In genomic region chr16:30368792-30369090, GRCh38 we compare ENCODE assay signal across 8 cellular contexts. TPM values are rescaled to one million over a fixed set of nuclear protein-coding genes. Genes with fewer than 3 reads are reported as not detected.
DNase-seq lines count a peak whose midpoint lies in the region; ATAC-seq, FAIRE-seq and TF ChIP-seq lines count a peak whose summit lies in the region.

No MANE protein-coding gene starts in this region.

- H3K27me3 ChIP-seq in K562 (ENCODE audit: control insufficient read depth in 2 of 2, insufficient read depth in 2 of 2, low read length in 2 of 2) (no peaks in the 10 kb centered on the region), lung (ENCODE audit: control insufficient read depth, insufficient read depth) (no peaks in the 10 kb centered on the region), upper lobe of left lung (no peaks in the 10 kb centered on the region)

- peak overlapping the region; percentile 72 for H3K27ac Mint-ChIP-seq in activated naive CD4-positive, alpha-beta T cell treated with anti-CD3 and anti-CD28 coated beads for 36 hours

- H3K4me3 ChIP-seq in K562, result peak overlapping the region; percentile 74
- peak overlapping the region; percentile 83 for H3K4me3 ChIP-seq in lung
- peak overlapping the region; percentile 79 to 98 (median 90) for H3K4me3 ChIP-seq in upper lobe of left lung

- H3K27ac ChIP-seq in K562 (ENCODE audit: extremely low read depth, low read depth, low read length), result peak overlapping the region; percentile 72
- peak overlapping the region; percentile 59 to 85 for H3K27ac ChIP-seq in lung (ENCODE audit: low read depth in 1 of 2, low read length in 1 of 2)
- peak overlapping the region; percentile 77 to 91 (median 86) for H3K27ac ChIP-seq in upper lobe of left lung

- DNase-seq in activated naive CD4-positive, alpha-beta T cell treated with anti-CD3 and anti-CD28 coated beads for 36 hours, result no peak
- no peak for DNase-seq in activated naive CD4-positive, alpha-beta T cell (lab: John Stamatoyannopoulos, UW)
- DNase-seq in K562 (ENCODE audit: extremely low read depth in 1 of 4, low spot score in 3 of 4) (no peak), lung (ENCODE audit: low spot score) (no peak), upper lobe of left lung (no peak), DMS 273 (lab: John Stamatoyannopoulos, UW; ENCODE audit: unreplicated experiment) (no peak)

- no peak overlapping the region for H2AFZ ChIP-seq in K562 (ENCODE audit: low read depth, low read length)

- peaks cover 18% of the 10 kb centered on the region for H3K36me3 Mint-ChIP-seq in activated naive CD4-positive, alpha-beta T cell treated with anti-CD3 and anti-CD28 coated beads for 36 hours (ENCODE audit: low read depth)

- H3K79me2 ChIP-seq in K562 (ENCODE audit: control insufficient read depth, insufficient read depth, low read length), result peaks cover 56% of the 10 kb centered on the region

- H3K27me3 Mint-ChIP-seq in activated naive CD4-positive, alpha-beta T cell treated with anti-CD3 and anti-CD28 coated beads for 36 hours (ENCODE audit: low read depth), result no peaks in the 10 kb centered on the region

- no peaks in the 10 kb centered on the region for H3K9me3 Mint-ChIP-seq in activated naive CD4-positive, alpha-beta T cell treated with anti-CD3 and anti-CD28 coated beads for 36 hours

- intact Hi-C loops in activated naive CD4-positive, alpha-beta T cell treated with anti-CD3 and anti-CD28 coated beads for 36 hours (cut with micrococcal nuclease), result no loop called here
- intact Hi-C loops in K562 (cut with micrococcal nuclease), result no loop called here

- H3K9me3 ChIP-seq in K562 (replicated peaks; ENCODE audit: control insufficient read depth, insufficient read depth, low read depth, low read length) (no peaks in the 10 kb centered on the region), lung (ENCODE audit: control insufficient read depth in 2 of 2, insufficient read depth in 1 of 2, low read length in 1 of 2) (no peaks in the 10 kb centered on the region), upper lobe of left lung (no peaks in the 10 kb centered on the region)

- H3K9me1 ChIP-seq in K562 (ENCODE audit: control insufficient read depth, insufficient read depth, low read length), result peaks cover 6% of the 10 kb centered on the region

- H3K36me3 ChIP-seq in K562 (ENCODE audit: control insufficient read depth, insufficient read depth, low read length) (peaks cover 36% of the 10 kb centered on the region), lung (ENCODE audit: control insufficient read depth in 2 of 2, insufficient read depth in 2 of 2, low read length in 2 of 2) (peaks cover 0 to 8% of the 10 kb centered on the region in 2 donors), upper lobe of left lung (peaks cover 8 to 25% (median 16%) of the 10 kb centered on the region in 4 donors)

- peaks cover 46% of the 10 kb centered on the region for H3K4me1 Mint-ChIP-seq in activated naive CD4-positive, alpha-beta T cell treated with anti-CD3 and anti-CD28 coated beads for 36 hours (ENCODE audit: low read depth)

- TF ChIP-seq POLR2A in K562 (conservative IDR thresholded peaks at IDR 0.05) (no peak), upper lobe of left lung (IDR thresholded peaks at IDR 0.05) (peak in 1 of 4 donors; percentile 3)

- H3K4me3 Mint-ChIP-seq in activated naive CD4-positive, alpha-beta T cell treated with anti-CD3 and anti-CD28 coated beads for 36 hours, result peak overlapping the region; percentile 94

- no peak for TF ChIP-seq CTCF in K562 (IDR thresholded peaks at IDR 0.05 in 2 of 3, conservative IDR thresholded peaks at IDR 0.05 in 1 of 3; ENCODE audit: insufficient read depth in 2 of 3, low read depth in 1 of 3, low read length in 3 of 3)
- no peak for TF ChIP-seq CTCF in lung (IDR thresholded peaks at IDR 0.05; ENCODE audit: control extremely low read depth, extremely low read depth)
- no peak for TF ChIP-seq CTCF in upper lobe of left lung (IDR thresholded peaks at IDR 0.05)

- H3K4me1 ChIP-seq in K562 (replicated peaks in 1 of 2; ENCODE audit: control insufficient read depth in 2 of 2, insufficient read depth in 2 of 2, low read length in 2 of 2) (peaks cover 25 to 44% of the 10 kb centered on the region in 2 experiments; a peak in 4 of 5 replicates), lung (ENCODE audit: control insufficient read depth in 2 of 2, insufficient read depth in 2 of 2, low read length in 2 of 2) (peaks cover 6 to 10% of the 10 kb centered on the region in 2 donors), upper lobe of left lung (peaks cover 32 to 41% (median 33%) of the 10 kb centered on the region in 4 donors)

- ATAC-seq in K562 (no peak), lung (ENCODE audit: insufficient read depth, low FRiP score) (no peak), upper lobe of left lung (ENCODE audit: low FRiP score in 2 of 2) (no peak), HG03108 (IDR thresholded peaks at IDR 0.05; ENCODE audit: unreplicated experiment) (no peak), GM18858 (IDR thresholded peaks at IDR 0.05; ENCODE audit: unreplicated experiment) (no peak)

- BruUV-seq in K562 (replicated peaks; lab: Mats Ljungman, UMichigan), result no TSS peak

- in situ Hi-C loops in K562 (cut with MboI), result loop anchor here (25.0 kb wide), 1 partner anchor 906 kb away; the partner anchor contains the start of genes BOLA2, SLX1B and SULT1A4

- 0% methylated on average over 4 of the region's 4 CpGs for WGBS in K562 (ENCODE audit: insufficient coverage, low coverage, missing lambda C conversion rate)
- WGBS in lung, 2 donors, result 4 to 5% methylated on average over 4 of the region's 4 CpGs
- WGBS in upper lobe of left lung, 2 donors, result 4 to 9% methylated on average over 4 of the region's 4 CpGs

- peak overlapping the region; percentile 70 to 98 for H3K9ac ChIP-seq in K562 (ENCODE audit: insufficient read depth in 1 of 2, low read depth in 2 of 2, low read length in 2 of 2)

- TF ChIP-seq EP300 in K562 (IDR thresholded peaks at IDR 0.05; ENCODE audit: low read length), result no peak
- TF ChIP-seq EP300 in upper lobe of left lung (IDR thresholded peaks at IDR 0.05), result no peak

- CTCF ChIA-PET in activated naive CD4-positive, alpha-beta T cell treated with anti-CD3 and anti-CD28 coated beads for 36 hours (lab: Charles Lee), result interaction anchor here (0.6 to 1.6 kb wide), 4 partner anchors 14 to 177 kb away, joined by 3 to 6 read pairs (median 4); partner anchors contain the start of gene SEPTIN1
- CTCF ChIA-PET in K562 (lab: Yijun Ruan, JAX; ENCODE audit: low intra/inter-chr PET ratio), result no interaction called here

- POLR2A ChIA-PET in K562 (lab: Yijun Ruan, JAX), result interaction anchor here (0.6 to 6.3 kb wide), 4 partner anchors 11 to 260 kb away, joined by 3 to 77 read pairs (median 4); partner anchors contain the start of gene CD2BP2

- peaks cover 23% of the 10 kb centered on the region for H4K20me1 ChIP-seq in K562 (replicated peaks; ENCODE audit: control insufficient read depth, insufficient read depth, low read length)

- peak overlapping the region; percentile 90 for H3K4me2 ChIP-seq in K562 (ENCODE audit: insufficient read depth, low read length)

- FAIRE-seq in K562 (lab: Jason Lieb, UNC), result no peak

- TF ChIP-seq RAD21 in K562 (CRISPR knock-in tag; conservative IDR thresholded peaks at IDR 0.05 in 1 of 2, IDR thresholded peaks at IDR 0.05 in 1 of 2), result no peak

RNA-seq across cellular contexts. Expression of gene TBC1D10B, which starts 1.6 kb away (rescaled TPM):
- 10 to 100 TPM; 36.6 to 38.4 TPM for total RNA-seq in activated naive CD4-positive, alpha-beta T cell treated with anti-CD3 and anti-CD28 coated beads for 36 hours
- total RNA-seq in K562 (2011; cell fraction: chromatin; rRNA removed; ENCODE audit: low replicate concordance), result 61.1 and 115 TPM in 2 replicates
- total RNA-seq in K562 (2011; cell fraction: nucleolus; rRNA removed), result 62.5 and 64.2 TPM in 2 replicates
- total RNA-seq in K562 (2011; cell fraction: nucleoplasm; rRNA removed), result 60.7 and 73.4 TPM in 2 replicates
- total RNA-seq in K562 (2014; rRNA removed) (28.9 and 37.9 TPM in 2 replicates), K562 (2014; rRNA removed; fragmentation: Illumina TruSeq; extraction: Trizol) (11.9 and 12.6 TPM in 2 replicates), K562 (2015; rRNA removed; fragmentation: Illumina TruSeq; extraction: Trizol) (16.9 and 17.5 TPM in 2 replicates), K562 (2021) (52.1 and 55.4 TPM in 2 replicates), lung (10 to 100 TPM; 31.7 to 43.6 TPM), upper lobe of left lung (10 to 100 TPM; 31.1 to 71.2 (median 40.3) TPM)
- polyA plus RNA-seq in K562 (2011; rRNA removed) (11.5 and 13.7 TPM in 2 replicates), K562 (2014; fragmentation: Illumina TruSeq; extraction: Trizol) (24.4 and 28.4 TPM in 2 replicates), K562 (2014; fragmentation: Nextera tagmentation; extraction: Ambion mirVana) (1 to 10 TPM; 2.2 to 2.3 TPM), K562 (2014; rRNA removed) (24.0 and 27.9 TPM in 2 replicates), lung (10 to 100 TPM; 26.9 to 27.8 TPM)
- 20.5 and 29.5 TPM in 2 replicates for polyA plus RNA-seq in K562 (2011; cell fraction: cytosol; rRNA removed)
- 30.9 and 49.1 TPM in 2 replicates for polyA plus RNA-seq in K562 (2011; cell fraction: nucleus; rRNA removed)
- polyA plus RNA-seq in K562 (2012), result 33.7 and 38.6 TPM in 2 replicates
- 13.2 and 19.4 TPM in 2 replicates for polyA minus RNA-seq in K562 (2011; rRNA and poly(A)+ RNA removed)
- polyA minus RNA-seq in K562 (2011; cell fraction: cytosol; rRNA and poly(A)+ RNA removed), result 28.0 and 31.6 TPM in 2 replicates
- 12.7 and 15.8 TPM in 2 replicates for polyA minus RNA-seq in K562 (2011; cell fraction: nucleus; rRNA and poly(A)+ RNA removed)

RNA-seq across cellular contexts. Expression of gene MYL11, which starts 5.9 kb away (rescaled TPM):
- total RNA-seq in activated naive CD4-positive, alpha-beta T cell treated with anti-CD3 and anti-CD28 coated beads for 36 hours, result under 1 TPM; 0.67 to 0.86 TPM
- total RNA-seq in K562 (2011; cell fraction: chromatin; rRNA removed; ENCODE audit: low replicate concordance), result not detected in 2 replicates
- not detected in 2 replicates for total RNA-seq in K562 (2011; cell fraction: nucleolus; rRNA removed)
- not detected in 2 replicates for total RNA-seq in K562 (2011; cell fraction: nucleoplasm; rRNA removed)
- total RNA-seq in K562 (2014; rRNA removed) (1.7 TPM in 1 of 2 replicates, not detected in the other), K562 (2014; rRNA removed; fragmentation: Illumina TruSeq; extraction: Trizol) (not detected in 2 replicates), K562 (2015; rRNA removed; fragmentation: Illumina TruSeq; extraction: Trizol) (1.5 and 2.0 TPM in 2 replicates), K562 (2021) (1.5 and 1.7 TPM in 2 replicates), lung (not detected), upper lobe of left lung (1 to 10 TPM in 1 of 6 donors, not detected in 5; 1.6 TPM)
- polyA plus RNA-seq in K562 (2011; rRNA removed) (0.31 TPM in 1 of 2 replicates, not detected in the other), K562 (2014; fragmentation: Illumina TruSeq; extraction: Trizol) (not detected in 2 replicates), K562 (2014; fragmentation: Nextera tagmentation; extraction: Ambion mirVana) (under 1 TPM; 0.52 to 0.73 TPM), K562 (2014; rRNA removed) (0.62 TPM in 1 of 2 replicates, not detected in the other), lung (1 to 10 TPM in 1 of 2 donors, under 1 TPM in 1; 0.44 to 3.9 TPM)
- polyA plus RNA-seq in K562 (2011; cell fraction: cytosol; rRNA removed), result 0.15 and 1.0 TPM in 2 replicates
- polyA plus RNA-seq in K562 (2011; cell fraction: nucleus; rRNA removed), result 1.1 TPM in 1 of 2 replicates, not detected in the other
- polyA plus RNA-seq in K562 (2012), result 0.53 and 3.4 TPM in 2 replicates
- polyA minus RNA-seq in K562 (2011; rRNA and poly(A)+ RNA removed), result not detected in 2 replicates
- not detected in 2 replicates for polyA minus RNA-seq in K562 (2011; cell fraction: cytosol; rRNA and poly(A)+ RNA removed)
- polyA minus RNA-seq in K562 (2011; cell fraction: nucleus; rRNA and poly(A)+ RNA removed), result not detected in 2 replicates

RNA-seq across cellular contexts. Expression of gene SEPTIN1, which starts 13.6 kb away (rescaled TPM):
- total RNA-seq in activated naive CD4-positive, alpha-beta T cell treated with anti-CD3 and anti-CD28 coated beads for 36 hours, result 100 to 1,000 TPM; 133 to 134 TPM
- 3.4 and 4.0 TPM in 2 replicates for total RNA-seq in K562 (2011; cell fraction: chromatin; rRNA removed; ENCODE audit: low replicate concordance)
- total RNA-seq in K562 (2011; cell fraction: nucleolus; rRNA removed), result 2.5 and 4.2 TPM in 2 replicates
- 3.8 and 7.6 TPM in 2 replicates for total RNA-seq in K562 (2011; cell fraction: nucleoplasm; rRNA removed)
- total RNA-seq in K562 (2014; rRNA removed), result 2.3 and 3.0 TPM in 2 replicates
- 1.2 TPM in 2 replicates for total RNA-seq in K562 (2014; rRNA removed; fragmentation: Illumina TruSeq; extraction: Trizol)
- 0.69 and 0.72 TPM in 2 replicates for total RNA-seq in K562 (2015; rRNA removed; fragmentation: Illumina TruSeq; extraction: Trizol)
- total RNA-seq in K562 (2021), result 4.2 and 5.6 TPM in 2 replicates
- 2.1 and 2.3 TPM in 2 replicates for polyA plus RNA-seq in K562 (2011; rRNA removed)
- polyA plus RNA-seq in K562 (2011; cell fraction: cytosol; rRNA removed), result 3.4 TPM in 2 replicates
- 6.0 and 6.8 TPM in 2 replicates for polyA plus RNA-seq in K562 (2011; cell fraction: nucleus; rRNA removed)
- 3.3 and 4.4 TPM in 2 replicates for polyA plus RNA-seq in K562 (2012)
- polyA plus RNA-seq in K562 (2014; fragmentation: Illumina TruSeq; extraction: Trizol), result 0.94 and 3.0 TPM in 2 replicates
- polyA plus RNA-seq in K562 (2014; fragmentation: Nextera tagmentation; extraction: Ambion mirVana), result under 1 TPM in 1 of 2 experiments, not detected in 1; 0.23 TPM
- 4.5 and 5.1 TPM in 2 replicates for polyA plus RNA-seq in K562 (2014; rRNA removed)
- 0.42 and 1.3 TPM in 2 replicates for polyA minus RNA-seq in K562 (2011; rRNA and poly(A)+ RNA removed)
- 1.3 and 3.0 TPM in 2 replicates for polyA minus RNA-seq in K562 (2011; cell fraction: cytosol; rRNA and poly(A)+ RNA removed)
- polyA minus RNA-seq in K562 (2011; cell fraction: nucleus; rRNA and poly(A)+ RNA removed), result 1.4 and 1.8 TPM in 2 replicates
- total RNA-seq in lung, result 1 to 10 TPM; 3.3 to 4.6 TPM
- polyA plus RNA-seq in lung, result 1 to 10 TPM; 5.8 to 7.3 TPM
- total RNA-seq in upper lobe of left lung, result 10 to 100 TPM in 1 of 6 donors, 1 to 10 TPM in 5; 3.5 to 13.6 (median 7.1) TPM

RNA-seq across cellular contexts. Expression of gene CD2BP2, which starts 13.6 kb away (rescaled TPM):
- total RNA-seq in activated naive CD4-positive, alpha-beta T cell treated with anti-CD3 and anti-CD28 coated beads for 36 hours, result 10 to 100 TPM; 39.2 to 41.4 TPM
- total RNA-seq in K562 (2011; cell fraction: chromatin; rRNA removed; ENCODE audit: low replicate concordance), result 34.0 and 85.0 TPM in 2 replicates
- total RNA-seq in K562 (2011; cell fraction: nucleolus; rRNA removed), result 46.0 and 46.2 TPM in 2 replicates
- 40.7 and 40.8 TPM in 2 replicates for total RNA-seq in K562 (2011; cell fraction: nucleoplasm; rRNA removed)
- total RNA-seq in K562 (2014; rRNA removed), result 33.1 and 34.0 TPM in 2 replicates
- total RNA-seq in K562 (2014; rRNA removed; fragmentation: Illumina TruSeq; extraction: Trizol), result 28.7 and 35.6 TPM in 2 replicates
- total RNA-seq in K562 (2015; rRNA removed; fragmentation: Illumina TruSeq; extraction: Trizol), result 37.3 and 38.0 TPM in 2 replicates
- 40.8 and 51.1 TPM in 2 replicates for total RNA-seq in K562 (2021)
- 21.5 and 25.8 TPM in 2 replicates for polyA plus RNA-seq in K562 (2011; rRNA removed)
- polyA plus RNA-seq in K562 (2011; cell fraction: cytosol; rRNA removed), result 20.4 and 25.3 TPM in 2 replicates
- 47.9 and 65.8 TPM in 2 replicates for polyA plus RNA-seq in K562 (2011; cell fraction: nucleus; rRNA removed)
- polyA plus RNA-seq in K562 (2012), result 31.3 and 33.2 TPM in 2 replicates
- 30.1 and 32.8 TPM in 2 replicates for polyA plus RNA-seq in K562 (2014; fragmentation: Illumina TruSeq; extraction: Trizol)
- 1 to 10 TPM; 3.9 to 5.0 TPM for polyA plus RNA-seq in K562 (2014; fragmentation: Nextera tagmentation; extraction: Ambion mirVana)
- polyA plus RNA-seq in K562 (2014; rRNA removed), result 41.0 and 46.6 TPM in 2 replicates
- 14.2 and 15.3 TPM in 2 replicates for polyA minus RNA-seq in K562 (2011; rRNA and poly(A)+ RNA removed)
- polyA minus RNA-seq in K562 (2011; cell fraction: cytosol; rRNA and poly(A)+ RNA removed), result 6.8 and 8.4 TPM in 2 replicates
- 12.0 and 17.3 TPM in 2 replicates for polyA minus RNA-seq in K562 (2011; cell fraction: nucleus; rRNA and poly(A)+ RNA removed)
- 10 to 100 TPM; 37.5 to 69.8 TPM for total RNA-seq in lung
- 10 to 100 TPM; 43.5 to 49.1 TPM for polyA plus RNA-seq in lung
- 10 to 100 TPM; 24.2 to 63.7 (median 38.8) TPM for total RNA-seq in upper lobe of left lung

RNA-seq across cellular contexts. Expression of gene ZNF48, which starts 26.5 kb away (rescaled TPM):
- 1 to 10 TPM; 5.3 to 6.0 TPM for total RNA-seq in activated naive CD4-positive, alpha-beta T cell treated with anti-CD3 and anti-CD28 coated beads for 36 hours
- 9.7 and 12.9 TPM in 2 replicates for total RNA-seq in K562 (2011; cell fraction: chromatin; rRNA removed; ENCODE audit: low replicate concordance)
- total RNA-seq in K562 (2011; cell fraction: nucleolus; rRNA removed), result 10.7 and 14.3 TPM in 2 replicates
- total RNA-seq in K562 (2011; cell fraction: nucleoplasm; rRNA removed), result 6.7 and 7.0 TPM in 2 replicates
- total RNA-seq in K562 (2014; rRNA removed), result 8.6 and 10.8 TPM in 2 replicates
- 3.3 and 3.4 TPM in 2 replicates for total RNA-seq in K562 (2014; rRNA removed; fragmentation: Illumina TruSeq; extraction: Trizol)
- 7.4 and 7.7 TPM in 2 replicates for total RNA-seq in K562 (2015; rRNA removed; fragmentation: Illumina TruSeq; extraction: Trizol)
- total RNA-seq in K562 (2021), result 9.0 and 11.6 TPM in 2 replicates
- polyA plus RNA-seq in K562 (2011; rRNA removed), result 3.6 and 4.7 TPM in 2 replicates
- 3.9 and 10.6 TPM in 2 replicates for polyA plus RNA-seq in K562 (2011; cell fraction: cytosol; rRNA removed)
- 4.6 and 11.2 TPM in 2 replicates for polyA plus RNA-seq in K562 (2011; cell fraction: nucleus; rRNA removed)
- polyA plus RNA-seq in K562 (2012), result 6.1 and 7.6 TPM in 2 replicates
- 4.6 and 8.2 TPM in 2 replicates for polyA plus RNA-seq in K562 (2014; fragmentation: Illumina TruSeq; extraction: Trizol)
- polyA plus RNA-seq in K562 (2014; fragmentation: Nextera tagmentation; extraction: Ambion mirVana), result under 1 TPM; 0.38 to 0.46 TPM
- 5.8 and 6.0 TPM in 2 replicates for polyA plus RNA-seq in K562 (2014; rRNA removed)
- polyA minus RNA-seq in K562 (2011; rRNA and poly(A)+ RNA removed), result 2.8 and 4.5 TPM in 2 replicates
- 3.7 and 5.3 TPM in 2 replicates for polyA minus RNA-seq in K562 (2011; cell fraction: cytosol; rRNA and poly(A)+ RNA removed)
- polyA minus RNA-seq in K562 (2011; cell fraction: nucleus; rRNA and poly(A)+ RNA removed), result 5.9 and 6.3 TPM in 2 replicates
- total RNA-seq in lung, result 1 to 10 TPM; 5.3 to 8.0 TPM
- polyA plus RNA-seq in lung, result 1 to 10 TPM; 4.2 to 4.7 TPM
- total RNA-seq in upper lobe of left lung, result 10 to 100 TPM in 3 of 6 donors, 1 to 10 TPM in 3; 6.8 to 29.2 (median 10.9) TPM

Comparison
In these comparisons a context has a peak if more than half of its experiments do, and no peak if none do; other contexts are left out.
1. RNA of gene SEPTIN1, which starts 13.6 kb away (total RNA-seq): 133 to 134 TPM in activated naive CD4-positive, alpha-beta T cell treated with anti-CD3 and anti-CD28 coated beads for 36 hours; 3.5 to 13.6 TPM in upper lobe of left lung, 3.3 to 4.6 TPM in lung and 0.69 to 7.6 TPM in K562; every median in the first group is over 4 times any median in the second.
2. Peak in every context shown above with its lines, with median percentiles within 50 percentile points of each other: H3K27ac ChIP-seq and H3K4me3 ChIP-seq.